Comparison of ENCODE assay signal across 1 cellular context in the genomic region with DNA sequence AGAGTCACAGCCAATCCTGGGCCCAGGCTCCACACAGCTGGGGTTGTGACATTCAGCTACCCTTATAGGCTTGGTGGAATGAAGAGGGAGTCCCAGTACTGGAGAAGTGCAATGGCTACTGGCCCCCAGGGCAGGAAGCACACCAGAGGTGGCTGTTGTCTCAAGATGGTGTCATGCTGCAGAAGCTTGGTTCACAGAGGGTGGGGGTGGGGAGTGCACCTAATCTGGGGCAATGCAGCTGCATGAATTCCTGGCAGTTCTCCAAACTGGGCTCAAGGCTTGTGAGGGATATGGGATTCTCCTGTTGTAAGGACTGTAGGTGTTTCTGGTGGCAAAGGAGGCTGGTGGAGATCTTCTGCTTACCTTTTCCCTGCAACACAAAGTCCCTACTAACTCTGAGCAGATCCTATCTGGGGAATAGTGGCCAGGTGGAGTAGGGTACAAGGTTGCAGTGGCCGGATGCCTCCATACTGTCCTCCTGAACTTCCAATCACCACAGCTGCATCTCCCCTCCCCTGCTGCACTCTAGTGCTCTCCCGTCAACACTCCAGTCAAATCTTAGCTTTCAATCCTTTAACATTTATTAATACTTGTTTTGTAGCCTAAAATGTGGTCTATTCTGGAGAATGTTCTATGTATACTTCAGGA.
TF ChIP-seq lines count a peak whose summit lies in the region.

No MANE protein-coding gene starts in this region.

TF ChIP-seq in K562, 482 proteins besides CTCF, POLR2A, EP300 and RAD21 (continued from another document and continues in another):
- TF ChIP-seq, protein P1, sequence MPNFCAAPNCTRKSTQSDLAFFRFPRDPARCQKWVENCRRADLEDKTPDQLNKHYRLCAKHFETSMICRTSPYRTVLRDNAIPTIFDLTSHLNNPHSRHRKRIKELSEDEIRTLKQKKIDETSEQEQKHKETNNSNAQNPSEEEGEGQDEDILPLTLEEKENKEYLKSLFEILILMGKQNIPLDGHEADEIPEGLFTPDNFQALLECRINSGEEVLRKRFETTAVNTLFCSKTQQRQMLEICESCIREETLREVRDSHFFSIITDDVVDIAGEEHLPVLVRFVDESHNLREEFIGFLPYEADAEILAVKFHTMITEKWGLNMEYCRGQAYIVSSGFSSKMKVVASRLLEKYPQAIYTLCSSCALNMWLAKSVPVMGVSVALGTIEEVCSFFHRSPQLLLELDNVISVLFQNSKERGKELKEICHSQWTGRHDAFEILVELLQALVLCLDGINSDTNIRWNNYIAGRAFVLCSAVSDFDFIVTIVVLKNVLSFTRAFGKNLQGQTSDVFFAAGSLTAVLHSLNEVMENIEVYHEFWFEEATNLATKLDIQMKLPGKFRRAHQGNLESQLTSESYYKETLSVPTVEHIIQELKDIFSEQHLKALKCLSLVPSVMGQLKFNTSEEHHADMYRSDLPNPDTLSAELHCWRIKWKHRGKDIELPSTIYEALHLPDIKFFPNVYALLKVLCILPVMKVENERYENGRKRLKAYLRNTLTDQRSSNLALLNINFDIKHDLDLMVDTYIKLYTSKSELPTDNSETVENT (CRISPR knock-in tag; IDR thresholded peaks at IDR 0.05) = no peak
- TF ChIP-seq EHMT2 (IDR thresholded peaks at IDR 0.05) (peak; percentile 58; the same call in 1 of the 2 replicates), HDAC1 (IDR thresholded peaks at IDR 0.05) (peak in 1 of 2 experiments; percentile 27; a peak in 1 of 4 replicates), PTTG1 (tag; IDR thresholded peaks at IDR 0.05; ENCODE audit: low read depth) (no peak), SNIP1 (IDR thresholded peaks at IDR 0.05; ENCODE audit: low read depth) (no peak), MAZ (CRISPR knock-in tag; conservative IDR thresholded peaks at IDR 0.05 in 1 of 2, IDR thresholded peaks at IDR 0.05 in 1 of 2) (no peak), CEBPB (tag; IDR thresholded peaks at IDR 0.05) (no peak), GTF2A2 (tag; IDR thresholded peaks at IDR 0.05) (no peak), FOXK2 (conservative IDR thresholded peaks at IDR 0.05 in 1 of 2, IDR thresholded peaks at IDR 0.05 in 1 of 2; ENCODE audit: low read depth in 2 of 2) (no peak), GATA2 (CRISPR knock-in tag; IDR thresholded peaks at IDR 0.05) (peak; percentile 76), MCM5 (IDR thresholded peaks at IDR 0.05; ENCODE audit: low read depth) (no peak), CC2D1A (IDR thresholded peaks at IDR 0.05) (peak; percentile 32; the same call in 1 of the 2 replicates), HES1 (IDR thresholded peaks at IDR 0.05; ENCODE audit: low read depth) (no peak), L3MBTL2 (IDR thresholded peaks at IDR 0.05) (peak; percentile 15; the same call in 1 of the 2 replicates), CHCHD3 (CRISPR knock-in tag; IDR thresholded peaks at IDR 0.05) (no peak), NR2C2 (CRISPR knock-in tag; IDR thresholded peaks at IDR 0.05) (no peak), NR2C2 (tag; IDR thresholded peaks at IDR 0.05) (no peak), FOXA3 (CRISPR knock-in tag; conservative IDR thresholded peaks at IDR 0.05 in 1 of 2, IDR thresholded peaks at IDR 0.05 in 1 of 2) (no peak), U2AF1 (optimal IDR thresholded peaks at IDR 0.05; ENCODE audit: low read depth, low read length) (no peak), NCOR1 (IDR thresholded peaks at IDR 0.05) (peak; percentile 71), UBTF (IDR thresholded peaks at IDR 0.05; ENCODE audit: borderline replicate concordance in 1 of 2, low read depth in 2 of 2, low read length in 2 of 2) (no peak), ZNF583 (CRISPR knock-in tag; IDR thresholded peaks at IDR 0.05) (no peak), ZBTB43 (CRISPR knock-in tag; IDR thresholded peaks at IDR 0.05) (no peak), ZNF766 (CRISPR knock-in tag; conservative IDR thresholded peaks at IDR 0.05) (no peak), HMGXB4 (CRISPR knock-in tag; IDR thresholded peaks at IDR 0.05) (no peak), ZC3H11A (IDR thresholded peaks at IDR 0.05; ENCODE audit: low read depth, low read length) (no peak), TRIM25 (IDR thresholded peaks at IDR 0.05; ENCODE audit: borderline replicate concordance) (no peak), ATF7 (IDR thresholded peaks at IDR 0.05) (peak; percentile 46), TCF15 (CRISPR knock-in tag; IDR thresholded peaks at IDR 0.05) (no peak), MED1 (CRISPR knock-in tag; IDR thresholded peaks at IDR 0.05; ENCODE audit: borderline replicate concordance) (no peak), GATAD2A (IDR thresholded peaks at IDR 0.05) (no peak), MTA3 (IDR thresholded peaks at IDR 0.05; ENCODE audit: borderline replicate concordance) (peak; percentile 57; the same call in 1 of the 2 replicates), ZNF324 (CRISPR knock-in tag; IDR thresholded peaks at IDR 0.05) (no peak), ZKSCAN8 (CRISPR knock-in tag; IDR thresholded peaks at IDR 0.05) (no peak)
- TF ChIP-seq, protein P2, sequence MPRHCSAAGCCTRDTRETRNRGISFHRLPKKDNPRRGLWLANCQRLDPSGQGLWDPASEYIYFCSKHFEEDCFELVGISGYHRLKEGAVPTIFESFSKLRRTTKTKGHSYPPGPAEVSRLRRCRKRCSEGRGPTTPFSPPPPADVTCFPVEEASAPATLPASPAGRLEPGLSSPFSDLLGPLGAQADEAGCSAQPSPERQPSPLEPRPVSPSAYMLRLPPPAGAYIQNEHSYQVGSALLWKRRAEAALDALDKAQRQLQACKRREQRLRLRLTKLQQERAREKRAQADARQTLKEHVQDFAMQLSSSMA (CRISPR knock-in tag; IDR thresholded peaks at IDR 0.05) = no peak
- TF ChIP-seq, protein P3, sequence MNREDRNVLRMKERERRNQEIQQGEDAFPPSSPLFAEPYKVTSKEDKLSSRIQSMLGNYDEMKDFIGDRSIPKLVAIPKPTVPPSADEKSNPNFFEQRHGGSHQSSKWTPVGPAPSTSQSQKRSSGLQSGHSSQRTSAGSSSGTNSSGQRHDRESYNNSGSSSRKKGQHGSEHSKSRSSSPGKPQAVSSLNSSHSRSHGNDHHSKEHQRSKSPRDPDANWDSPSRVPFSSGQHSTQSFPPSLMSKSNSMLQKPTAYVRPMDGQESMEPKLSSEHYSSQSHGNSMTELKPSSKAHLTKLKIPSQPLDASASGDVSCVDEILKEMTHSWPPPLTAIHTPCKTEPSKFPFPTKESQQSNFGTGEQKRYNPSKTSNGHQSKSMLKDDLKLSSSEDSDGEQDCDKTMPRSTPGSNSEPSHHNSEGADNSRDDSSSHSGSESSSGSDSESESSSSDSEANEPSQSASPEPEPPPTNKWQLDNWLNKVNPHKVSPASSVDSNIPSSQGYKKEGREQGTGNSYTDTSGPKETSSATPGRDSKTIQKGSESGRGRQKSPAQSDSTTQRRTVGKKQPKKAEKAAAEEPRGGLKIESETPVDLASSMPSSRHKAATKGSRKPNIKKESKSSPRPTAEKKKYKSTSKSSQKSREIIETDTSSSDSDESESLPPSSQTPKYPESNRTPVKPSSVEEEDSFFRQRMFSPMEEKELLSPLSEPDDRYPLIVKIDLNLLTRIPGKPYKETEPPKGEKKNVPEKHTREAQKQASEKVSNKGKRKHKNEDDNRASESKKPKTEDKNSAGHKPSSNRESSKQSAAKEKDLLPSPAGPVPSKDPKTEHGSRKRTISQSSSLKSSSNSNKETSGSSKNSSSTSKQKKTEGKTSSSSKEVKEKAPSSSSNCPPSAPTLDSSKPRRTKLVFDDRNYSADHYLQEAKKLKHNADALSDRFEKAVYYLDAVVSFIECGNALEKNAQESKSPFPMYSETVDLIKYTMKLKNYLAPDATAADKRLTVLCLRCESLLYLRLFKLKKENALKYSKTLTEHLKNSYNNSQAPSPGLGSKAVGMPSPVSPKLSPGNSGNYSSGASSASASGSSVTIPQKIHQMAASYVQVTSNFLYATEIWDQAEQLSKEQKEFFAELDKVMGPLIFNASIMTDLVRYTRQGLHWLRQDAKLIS (CRISPR knock-in tag; IDR thresholded peaks at IDR 0.05) = no peak
- TF ChIP-seq, protein P4, sequence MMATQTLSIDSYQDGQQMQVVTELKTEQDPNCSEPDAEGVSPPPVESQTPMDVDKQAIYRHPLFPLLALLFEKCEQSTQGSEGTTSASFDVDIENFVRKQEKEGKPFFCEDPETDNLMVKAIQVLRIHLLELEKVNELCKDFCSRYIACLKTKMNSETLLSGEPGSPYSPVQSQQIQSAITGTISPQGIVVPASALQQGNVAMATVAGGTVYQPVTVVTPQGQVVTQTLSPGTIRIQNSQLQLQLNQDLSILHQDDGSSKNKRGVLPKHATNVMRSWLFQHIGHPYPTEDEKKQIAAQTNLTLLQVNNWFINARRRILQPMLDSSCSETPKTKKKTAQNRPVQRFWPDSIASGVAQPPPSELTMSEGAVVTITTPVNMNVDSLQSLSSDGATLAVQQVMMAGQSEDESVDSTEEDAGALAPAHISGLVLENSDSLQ (IDR thresholded peaks at IDR 0.05) = no peak
- TF ChIP-seq, protein P5, sequence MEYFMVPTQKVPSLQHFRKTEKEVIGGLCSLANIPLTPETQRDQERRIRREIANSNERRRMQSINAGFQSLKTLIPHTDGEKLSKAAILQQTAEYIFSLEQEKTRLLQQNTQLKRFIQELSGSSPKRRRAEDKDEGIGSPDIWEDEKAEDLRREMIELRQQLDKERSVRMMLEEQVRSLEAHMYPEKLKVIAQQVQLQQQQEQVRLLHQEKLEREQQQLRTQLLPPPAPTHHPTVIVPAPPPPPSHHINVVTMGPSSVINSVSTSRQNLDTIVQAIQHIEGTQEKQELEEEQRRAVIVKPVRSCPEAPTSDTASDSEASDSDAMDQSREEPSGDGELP (CRISPR knock-in tag; IDR thresholded peaks at IDR 0.05; ENCODE audit: borderline replicate concordance) = peak; percentile 65; the same call in 1 of the 2 replicates
